ENCODE assay signal across 21 cellular contexts in the genomic region with DNA sequence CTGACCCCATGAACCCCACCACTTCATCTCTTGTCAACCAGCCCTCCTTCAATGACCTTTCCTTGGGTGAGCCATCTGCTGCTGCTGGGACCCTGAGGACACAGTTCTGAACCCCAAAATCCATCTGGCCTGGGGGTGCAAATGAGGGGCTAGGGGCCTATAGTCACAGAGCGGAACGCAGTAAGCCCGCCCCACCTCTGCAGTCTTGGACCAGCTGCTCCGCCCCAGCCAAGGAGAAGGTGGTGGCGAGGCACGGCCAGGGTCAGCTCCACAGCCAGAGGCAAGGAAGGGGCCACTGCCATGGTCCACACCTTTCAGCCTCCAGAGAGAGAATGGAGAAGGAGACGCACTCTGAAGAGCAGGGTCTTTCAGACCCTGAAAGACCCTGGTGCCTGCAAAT. TPM values are rescaled to one million over a fixed set of nuclear protein-coding genes. Genes with fewer than 3 reads are reported as not detected.
"Had no signal": no experiment of that assay in that cellular context is flagged by ENCODE, and none has a peak within 500 bp of the region (broad histone marks: within the 10 kb centered on the region; RNA-seq: fewer than 3 reads in every experiment).

No MANE protein-coding gene starts in this region.

- H3K4me3 ChIP-seq: MG63 had no signal

- DNase-seq: activated B cell treated with CpG ODN at 0.5 μM for 24 hours; activated CD4-positive, alpha-beta memory T cell treated with anti-CD3 and anti-CD28 coated beads, Interleukin-2, amount 10 ng/mL, durations not matched to agents 7 days and 5 days; activated CD4-positive, alpha-beta T cell treated with anti-CD3 and anti-CD28 coated beads for 1 hour; activated CD4-positive, alpha-beta T cell treated with anti-CD3 and anti-CD28 coated beads, Interleukin-2, amount 10 ng/mL, durations not matched to agents 7 days and 5 days; activated CD8-positive, alpha-beta memory T cell treated with anti-CD3 and anti-CD28 coated beads, Interleukin-2, amount 50 U/mL, for 48 hours; activated naive CD4-positive, alpha-beta T cell; activated T-cell treated with anti-CD3 and anti-CD28 coated beads, Interleukin-2, amount 50 U/mL, for 1 hour; central memory CD4-positive, alpha-beta T cell; MV-4-11; NCI-H2029 treated with DMSO at 0.1 percent for 48 hours; NCI-H345; NCI-H510A had no signal

- H3K27me3 ChIP-seq: MG63 had no signal

- H3K27ac Mint-ChIP-seq: activated B cell treated with CpG ODN at 0.5 μM for 24 hours; activated CD4-positive, alpha-beta memory T cell treated with anti-CD3 and anti-CD28 coated beads, Interleukin-2, amount 10 ng/mL, durations not matched to agents 7 days and 5 days; activated CD4-positive, alpha-beta T cell treated with anti-CD3 and anti-CD28 coated beads, Interleukin-2, amount 10 ng/mL, durations not matched to agents 7 days and 5 days; activated naive CD4-positive, alpha-beta T cell treated with anti-CD3 and anti-CD28 coated beads, Interleukin-2, amount 50 U/mL, for 24 hours; T-helper 1 cell treated with Interleukin-12 subunit alpha and Interleukin-12 subunit beta and Interleukin-4 antibody, amounts not matched to agents 30 μg/mL and 1 μg/mL, for 36 hours had no signal

- H3K36me3 Mint-ChIP-seq: activated naive CD4-positive, alpha-beta T cell treated with anti-CD3 and anti-CD28 coated beads, Interleukin-2, amount 50 U/mL, for 24 hours had no signal

- H3K9me3 Mint-ChIP-seq: activated B cell treated with CpG ODN at 0.5 μM for 24 hours; activated CD4-positive, alpha-beta memory T cell treated with anti-CD3 and anti-CD28 coated beads, Interleukin-2, amount 10 ng/mL, durations not matched to agents 7 days and 5 days; activated CD4-positive, alpha-beta T cell treated with anti-CD3 and anti-CD28 coated beads, Interleukin-2, amount 10 ng/mL, durations not matched to agents 7 days and 5 days; activated naive CD4-positive, alpha-beta T cell treated with anti-CD3 and anti-CD28 coated beads, Interleukin-2, amount 50 U/mL, for 24 hours; T-helper 1 cell treated with Interleukin-12 subunit alpha and Interleukin-12 subunit beta and Interleukin-4 antibody, amounts not matched to agents 30 μg/mL and 1 μg/mL, for 36 hours had no signal

- H3K4me1 Mint-ChIP-seq: activated B cell treated with CpG ODN at 0.5 μM for 24 hours; activated CD4-positive, alpha-beta memory T cell treated with anti-CD3 and anti-CD28 coated beads, Interleukin-2, amount 10 ng/mL, durations not matched to agents 7 days and 5 days had no signal

- H3K36me3 ChIP-seq: MG63 had no signal

- H3K9me3 ChIP-seq: MG63 had no signal

- H3K4me3 Mint-ChIP-seq: activated B cell treated with CpG ODN at 0.5 μM for 24 hours; activated CD4-positive, alpha-beta memory T cell treated with anti-CD3 and anti-CD28 coated beads, Interleukin-2, amount 10 ng/mL, durations not matched to agents 7 days and 5 days; activated CD4-positive, alpha-beta T cell treated with anti-CD3 and anti-CD28 coated beads, Interleukin-2, amount 10 ng/mL, durations not matched to agents 7 days and 5 days; activated naive CD4-positive, alpha-beta T cell treated with anti-CD3 and anti-CD28 coated beads, Interleukin-2, amount 50 U/mL, for 24 hours; T-helper 1 cell treated with Interleukin-12 subunit alpha and Interleukin-12 subunit beta and Interleukin-4 antibody, amounts not matched to agents 30 μg/mL and 1 μg/mL, for 36 hours had no signal

RNA-seq across cellular contexts. Expression of gene TMEM179, which starts 5.1 kb away (rescaled TPM):
- total RNA-seq: activated B cell treated with CpG ODN at 0.5 μM for 24 hours; activated CD4-positive, alpha-beta memory T cell treated with anti-CD3 and anti-CD28 coated beads, Interleukin-2, amount 10 ng/mL, durations not matched to agents 7 days and 5 days; activated CD4-positive, alpha-beta T cell treated with anti-CD3 and anti-CD28 coated beads, Interleukin-2, amount 10 ng/mL, durations not matched to agents 7 days and 5 days; activated CD8-positive, alpha-beta memory T cell treated with anti-CD3 and anti-CD28 coated beads for 36 hours; aorta; bronchial epithelial cell; OCI-LY7; RPMI7951 had no signal

RNA-seq across cellular contexts. Expression of gene C14orf180, which starts 19.9 kb away (rescaled TPM):
- total RNA-seq: activated B cell treated with CpG ODN at 0.5 μM for 24 hours; activated CD4-positive, alpha-beta memory T cell treated with anti-CD3 and anti-CD28 coated beads, Interleukin-2, amount 10 ng/mL, durations not matched to agents 7 days and 5 days; activated CD4-positive, alpha-beta T cell treated with anti-CD3 and anti-CD28 coated beads, Interleukin-2, amount 10 ng/mL, durations not matched to agents 7 days and 5 days; activated CD8-positive, alpha-beta memory T cell treated with anti-CD3 and anti-CD28 coated beads for 36 hours; bronchial epithelial cell; OCI-LY7; RPMI7951; SK-MEL-5 had no signal
